Comparison of ENCODE assay signal across 10 cellular contexts in the genomic region with DNA sequence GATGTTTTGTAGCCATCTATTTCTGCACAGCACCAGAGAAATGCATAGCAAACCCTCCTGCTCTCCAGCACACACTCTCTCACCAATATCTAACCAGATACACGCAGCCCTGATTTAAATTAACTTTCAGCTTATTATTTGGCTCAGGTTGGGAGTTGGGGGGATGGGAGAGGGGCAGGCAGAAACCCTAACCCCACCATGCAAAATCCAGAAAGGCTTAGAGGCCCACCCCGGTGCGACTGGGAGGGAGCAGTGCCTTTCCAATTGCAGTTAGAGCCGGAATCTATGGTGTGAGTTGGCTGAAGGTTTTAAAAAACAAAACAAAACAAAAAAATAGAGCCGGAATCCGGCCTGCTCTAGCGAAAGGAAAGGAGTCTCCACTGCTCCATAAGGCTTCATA. TPM values are rescaled to one million over a fixed set of nuclear protein-coding genes. Genes with fewer than 3 reads are reported as not detected.
DNase-seq lines count a peak whose midpoint lies in the region; ATAC-seq, FAIRE-seq and TF ChIP-seq lines count a peak whose summit lies in the region.
"Had no signal": no experiment of that assay in that cellular context is flagged by ENCODE, and none has a peak within 500 bp of the region (broad histone marks: within the 10 kb centered on the region; RNA-seq: fewer than 3 reads in every experiment).

No MANE protein-coding gene starts in this region.

- no peak overlapping the region for H3K27ac ChIP-seq in CD4-positive, CD25-positive, alpha-beta regulatory T cell (ENCODE audit: insufficient read depth, low read length, poor library complexity, severe bottlenecking)
- no peak overlapping the region for H3K27ac ChIP-seq in keratinocyte (ENCODE audit: control insufficient read depth, insufficient read depth, low read length)
- H3K27ac ChIP-seq in MM.1S (ENCODE audit: low read length): no peak overlapping the region
- no peak overlapping the region for H3K27ac ChIP-seq in psoas muscle
- H3K27ac ChIP-seq: VCaP had no signal

- H3K79me2 ChIP-seq in keratinocyte (ENCODE audit: control insufficient read depth, insufficient read depth, low read length) (peaks cover 40% of the 10 kb centered on the region), MM.1S (ENCODE audit: low read length) (no peaks in the 10 kb centered on the region)

- H3K4me2 ChIP-seq in keratinocyte (ENCODE audit: control insufficient read depth, extremely low read depth, insufficient read depth, low read depth, low read length): peak overlapping the region; percentile 76
- no peak overlapping the region for H3K4me2 ChIP-seq in MM.1S (ENCODE audit: low read depth, low read length)

- no peak for FAIRE-seq in keratinocyte (lab: Jason Lieb, UNC)

- H3K9me1 ChIP-seq in keratinocyte (ENCODE audit: control insufficient read depth, extremely low read depth, insufficient read depth, low read length): no peaks in the 10 kb centered on the region

- peaks cover 12% of the 10 kb centered on the region; the same call in 1 of the 2 replicates for H3F3A ChIP-seq in MM.1S (ENCODE audit: insufficient read depth, low read length)

- H3K36me3 Mint-ChIP-seq in CD4-positive, CD25-positive, alpha-beta regulatory T cell: no peaks in the 10 kb centered on the region
- H3K36me3 Mint-ChIP-seq in HFFc6 (ENCODE audit: low read depth): peaks cover 3% of the 10 kb centered on the region; the same call in 1 of the 2 replicates
- no peaks in the 10 kb centered on the region for H3K36me3 Mint-ChIP-seq in activated naive CD8-positive, alpha-beta T cell

- no peak overlapping the region for H2AFZ ChIP-seq in keratinocyte (ENCODE audit: control insufficient read depth, low read length)
- H2AFZ ChIP-seq in MM.1S (ENCODE audit: low read length): no peak overlapping the region

- no peak for TF ChIP-seq CTCF in HFFc6 (IDR thresholded peaks at IDR 0.05)
- TF ChIP-seq CTCF in keratinocyte (optimal IDR thresholded peaks at IDR 0.05 in 1 of 3, IDR thresholded peaks at IDR 0.05 in 1 of 3, conservative IDR thresholded peaks at IDR 0.05 in 1 of 3; ENCODE audit: extremely low read depth in 1 of 3, insufficient read depth in 2 of 3, low read length in 3 of 3): no peak
- TF ChIP-seq CTCF in MM.1S (IDR thresholded peaks at IDR 0.05; ENCODE audit: low read length): no peak
- TF ChIP-seq CTCF in psoas muscle (IDR thresholded peaks at IDR 0.05): no peak

- H3K27me3 ChIP-seq in CD4-positive, CD25-positive, alpha-beta regulatory T cell (ENCODE audit: control insufficient read depth, insufficient read depth, low read length): peaks cover 58% of the 10 kb centered on the region
- H3K27me3 ChIP-seq in keratinocyte (ENCODE audit: control insufficient read depth, extremely low read depth, insufficient read depth, low read length) (peaks cover 48% of the 10 kb centered on the region), MM.1S (replicated peaks; ENCODE audit: insufficient read depth, low read length) (peaks cover 67% of the 10 kb centered on the region), psoas muscle (ENCODE audit: insufficient read depth in 3 of 3, low read length in 2 of 3) (peaks cover 0 to 90% (median 40%) of the 10 kb centered on the region in 3 donors)

- no peak for DNase-seq in CD4-positive, CD25-positive, alpha-beta regulatory T cell
- no peak for DNase-seq in HFFc6
- no peak for DNase-seq in keratinocyte (ENCODE audit: low read depth, low spot score)
- DNase-seq in MM.1S: no peak
- DNase-seq in kidney glomerular epithelial cell (lab: John Stamatoyannopoulos, UW): no peak
- DNase-seq in NCI-H526 treated with DMSO at 0.1 percent for 48 hours (lab: John Stamatoyannopoulos, UW): no peak
- no peak for DNase-seq in psoas muscle
- DNase-seq: cerebellar nuclear complex had no signal

- H3K9me3 Mint-ChIP-seq in CD4-positive, CD25-positive, alpha-beta regulatory T cell: peaks cover 0 to 5% (median 0%) of the 10 kb centered on the region in 7 donors
- H3K9me3 Mint-ChIP-seq in HFFc6: no peaks in the 10 kb centered on the region
- no peaks in the 10 kb centered on the region for H3K9me3 Mint-ChIP-seq in activated naive CD8-positive, alpha-beta T cell (ENCODE audit: low read depth)

- peaks cover 10 to 33% (median 26%) of the 10 kb centered on the region in 4 donors for H3K4me1 Mint-ChIP-seq in CD4-positive, CD25-positive, alpha-beta regulatory T cell
- H3K4me1 Mint-ChIP-seq in HFFc6 (ENCODE audit: low read depth): peaks cover 56% of the 10 kb centered on the region
- H3K4me1 Mint-ChIP-seq in activated naive CD8-positive, alpha-beta T cell (ENCODE audit: low read depth): peaks cover 36% of the 10 kb centered on the region

- H3K4me1 ChIP-seq in CD4-positive, CD25-positive, alpha-beta regulatory T cell (ENCODE audit: control insufficient read depth, insufficient read depth, low read length, poor library complexity, severe bottlenecking): peaks cover 41% of the 10 kb centered on the region
- H3K4me1 ChIP-seq in keratinocyte (ENCODE audit: control insufficient read depth, extremely low read depth, insufficient read depth, low read length) (peaks cover 18% of the 10 kb centered on the region), MM.1S (ENCODE audit: low read length) (peaks cover 6% of the 10 kb centered on the region; the same call in 1 of the 2 replicates), psoas muscle (peaks cover 16% of the 10 kb centered on the region)

- H3K9ac ChIP-seq in keratinocyte (ENCODE audit: control insufficient read depth, extremely low read depth, insufficient read depth, low read length) (peak overlapping the region; percentile 81), MM.1S (ENCODE audit: low read length) (no peak overlapping the region)

- no peaks in the 10 kb centered on the region for H3K36me3 ChIP-seq in CD4-positive, CD25-positive, alpha-beta regulatory T cell (ENCODE audit: control insufficient read depth, insufficient read depth, low read length)
- H3K36me3 ChIP-seq in keratinocyte (ENCODE audit: control insufficient read depth in 2 of 2, extremely low read depth in 1 of 2, insufficient read depth in 2 of 2, low read length in 2 of 2) (no peaks in the 10 kb centered on the region), MM.1S (replicated peaks; ENCODE audit: insufficient read depth, low read length) (no peaks in the 10 kb centered on the region), psoas muscle (ENCODE audit: insufficient read depth in 1 of 2, low read depth in 1 of 2) (no peaks in the 10 kb centered on the region)

- H3K27ac Mint-ChIP-seq in CD4-positive, CD25-positive, alpha-beta regulatory T cell: no peak overlapping the region
- H3K27ac Mint-ChIP-seq in HFFc6: peak overlapping the region; percentile 93
- H3K27ac Mint-ChIP-seq in activated naive CD8-positive, alpha-beta T cell: no peak overlapping the region

- ATAC-seq in CD4-positive, CD25-positive, alpha-beta regulatory T cell (ENCODE audit: low read depth in 2 of 2): no peak
- ATAC-seq in psoas muscle: no peak

- no peaks in the 10 kb centered on the region for H3K9me2 ChIP-seq in MM.1S (replicated peaks; ENCODE audit: insufficient read depth, low read length)

- intact Hi-C loops in psoas muscle (cut with DNase I): no loop called here

- WGBS in psoas muscle, 3 donors: 53 to 58% (median 58%) methylated on average over 7 of the region's 7 CpGs

- H3K4me3 ChIP-seq in CD4-positive, CD25-positive, alpha-beta regulatory T cell (ENCODE audit: low read depth, low read length): peak overlapping the region; percentile 23
- H3K4me3 ChIP-seq in keratinocyte (ENCODE audit: control insufficient read depth in 2 of 3, extremely low read depth in 1 of 3, insufficient read depth in 2 of 3, low read depth in 1 of 3, low read length in 3 of 3) (peak overlapping the region; percentile 60 to 86 (median 66)), MM.1S (ENCODE audit: low read length) (no peak overlapping the region), psoas muscle (no peak overlapping the region)

- peak overlapping the region; percentile 10 to 89 (median 75) for H3K4me3 Mint-ChIP-seq in CD4-positive, CD25-positive, alpha-beta regulatory T cell
- peak overlapping the region; percentile 98 for H3K4me3 Mint-ChIP-seq in HFFc6
- H3K4me3 Mint-ChIP-seq in activated naive CD8-positive, alpha-beta T cell: peak overlapping the region; percentile 82

- H3K9me3 ChIP-seq in CD4-positive, CD25-positive, alpha-beta regulatory T cell (ENCODE audit: control insufficient read depth in 2 of 2, low read length in 2 of 2): peaks cover 2 to 8% of the 10 kb centered on the region in 2 experiments
- no peaks in the 10 kb centered on the region for H3K9me3 ChIP-seq in keratinocyte (ENCODE audit: control insufficient read depth, low read depth, low read length)
- no peaks in the 10 kb centered on the region for H3K9me3 ChIP-seq in MM.1S (replicated peaks; ENCODE audit: insufficient read depth, low read length)
- H3K9me3 ChIP-seq in psoas muscle: no peaks in the 10 kb centered on the region

- no peaks in the 10 kb centered on the region for H4K20me1 ChIP-seq in keratinocyte (ENCODE audit: control insufficient read depth, extremely low read depth, insufficient read depth, low read length)
- H4K20me1 ChIP-seq in MM.1S (ENCODE audit: insufficient read depth, low read length): no peaks in the 10 kb centered on the region; the same call in 1 of the 2 replicates

- peaks cover 77% of the 10 kb centered on the region for H3K27me3 Mint-ChIP-seq in CD4-positive, CD25-positive, alpha-beta regulatory T cell
- peaks cover 5% of the 10 kb centered on the region for H3K27me3 Mint-ChIP-seq in HFFc6 (ENCODE audit: insufficient read depth)
- H3K27me3 Mint-ChIP-seq in activated naive CD8-positive, alpha-beta T cell: peaks cover 44% of the 10 kb centered on the region

- dilution Hi-C loops in keratinocyte (cut with MboI; ENCODE audit: extremely low pct_ligation_motif_present, low sequenced_read_pairs): no loop called here

RNA-seq across cellular contexts. Expression of gene IGF2BP3, which starts 3.0 kb away (rescaled TPM):
- 1.7 TPM for total RNA-seq in CD4-positive, CD25-positive, alpha-beta regulatory T cell
- not detected for polyA plus RNA-seq in CD4-positive, CD25-positive, alpha-beta regulatory T cell
- 10 to 100 TPM; 23.8 to 33.1 (median 31.0) TPM for total RNA-seq in HFFc6 (2021; fragmentation: NEBNext Ultra II Directional; extraction: Animal tissue kit (Norgen Biotek cat#: 25700))
- polyA plus RNA-seq in keratinocyte (13.8 to 22.3 TPM (median 18.9 TPM) in 3 replicates), psoas muscle (under 1 TPM; 0.03 to 0.51 (median 0.03) TPM)
- 10.3 TPM for polyA plus RNA-seq in keratinocyte (2011; ENCODE audit: low read depth)
- polyA plus RNA-seq in keratinocyte (2011; cell fraction: cytosol; rRNA removed): 13.8 and 24.9 TPM in 2 replicates
- 37.7 and 39.3 TPM in 2 replicates for polyA plus RNA-seq in keratinocyte (2011; cell fraction: nucleus; rRNA removed)
- 9.0 and 12.3 TPM in 2 replicates for polyA plus RNA-seq in keratinocyte (2012; ENCODE audit: low replicate concordance)
- 19.7 to 35.3 TPM (median 34.1 TPM) in 3 replicates for polyA minus RNA-seq in keratinocyte
- polyA minus RNA-seq in keratinocyte (2011; cell fraction: cytosol; rRNA and poly(A)+ RNA removed): 24.7 TPM
- polyA minus RNA-seq in keratinocyte (2011; cell fraction: nucleus; rRNA and poly(A)+ RNA removed): 29.8 and 57.0 TPM in 2 replicates
- under 1 TPM; 0.28 to 0.73 (median 0.41) TPM for total RNA-seq in psoas muscle

Comparison
In these comparisons a context has a peak if more than half of its experiments do, and no peak if none do; other contexts are left out.
1. H3K4me3 ChIP-seq: peak in CD4-positive, CD25-positive, alpha-beta regulatory T cell (single experiment) and keratinocyte (3 of 3); none in MM.1S (single experiment) and psoas muscle (single experiment).
2. Peak in every context shown above with its lines, with median percentiles within 50 percentile points of each other: H3K4me3 Mint-ChIP-seq.